Comparison of ENCODE assay signal across 8 cellular contexts in genomic region chr3:49021213-49021812, GRCh38. TPM values are rescaled to one million over a fixed set of nuclear protein-coding genes. Genes with fewer than 3 reads are reported as not detected.
DNase-seq lines count a peak whose midpoint lies in the region; ATAC-seq and TF ChIP-seq lines count a peak whose summit lies in the region.

No MANE protein-coding gene starts in this region.

- H3K4me3 ChIP-seq in kidney epithelial cell (ENCODE audit: low read depth, low read length) = peak overlapping the region; percentile 88

- H3K27me3 ChIP-seq in kidney epithelial cell (ENCODE audit: control insufficient read depth, insufficient read depth, low read length) = no peaks in the 10 kb centered on the region

- peak; percentile 53 for ATAC-seq in HG03432 (IDR thresholded peaks at IDR 0.05; ENCODE audit: unreplicated experiment)

- TF ChIP-seq POLR2A in GM19193 (IDR thresholded peaks at IDR 0.05; ENCODE audit: extremely low read depth, insufficient read depth, insufficient read length) = peak; percentile 100

- H3K36me3 ChIP-seq in kidney epithelial cell (ENCODE audit: control insufficient read depth, insufficient read depth, low read length) = peaks cover 4% of the 10 kb centered on the region

- TF ChIP-seq CTCF in kidney epithelial cell (IDR thresholded peaks at IDR 0.05; ENCODE audit: insufficient read depth, low read length, poor library complexity, severe bottlenecking) = no peak

- peak; percentile 98 for DNase-seq in Ammon's horn (ENCODE audit: low spot score)
- DNase-seq in NCI-H460 (ENCODE audit: extremely low read depth, low read depth) = peak; percentile 96
- peak; percentile 96 for DNase-seq in activated CD4-positive, alpha-beta T cell treated with anti-CD3 and anti-CD28 coated beads for 1 hour
- DNase-seq in cerebellum (ENCODE audit: low spot score) = peak; percentile 98
- peak; percentile 82 for DNase-seq in kidney epithelial cell (ENCODE audit: low read depth)
- DNase-seq in stimulated activated CD4-positive, alpha-beta T cell treated with anti-CD3 and anti-CD28 coated beads, Interleukin-15, amount 100 ng/mL, for 24 hours = peak; percentile 100

RNA-seq across cellular contexts. Expression of gene NDUFAF3, which starts 0.6 kb away (rescaled TPM):
- total RNA-seq in NCI-H460 (2014; rRNA removed; shearing (Covaris generic)) = 81.5 and 103 TPM in 2 replicates
- 104 and 123 TPM in 2 replicates for polyA plus RNA-seq in NCI-H460 (2014; cell fraction: nucleus; rRNA removed)
- 26.8 TPM for total RNA-seq in cerebellum
- 102 and 145 TPM in 2 replicates for total RNA-seq in kidney epithelial cell

RNA-seq across cellular contexts. Expression of gene DALRD3, which starts 2.9 kb away (rescaled TPM):
- total RNA-seq in NCI-H460 (2014; rRNA removed; shearing (Covaris generic)) = 29.7 and 36.8 TPM in 2 replicates
- polyA plus RNA-seq in NCI-H460 (2014; cell fraction: nucleus; rRNA removed) = 74.2 and 89.7 TPM in 2 replicates
- 37.2 TPM for total RNA-seq in cerebellum
- 55.2 and 61.0 TPM in 2 replicates for total RNA-seq in kidney epithelial cell

RNA-seq across cellular contexts. Expression of gene IMPDH2, which starts 7.9 kb away (rescaled TPM):
- 496 and 547 TPM in 2 replicates for total RNA-seq in NCI-H460 (2014; rRNA removed; shearing (Covaris generic))
- polyA plus RNA-seq in NCI-H460 (2014; cell fraction: nucleus; rRNA removed) = 290 and 370 TPM in 2 replicates
- total RNA-seq in cerebellum = 134 TPM
- total RNA-seq in kidney epithelial cell = 127 and 177 TPM in 2 replicates

RNA-seq across cellular contexts. Expression of gene WDR6, which starts 14.1 kb away (rescaled TPM):
- 27.8 and 28.2 TPM in 2 replicates for total RNA-seq in NCI-H460 (2014; rRNA removed; shearing (Covaris generic))
- polyA plus RNA-seq in NCI-H460 (2014; cell fraction: nucleus; rRNA removed) = 157 and 174 TPM in 2 replicates
- 79.4 TPM for total RNA-seq in cerebellum
- total RNA-seq in kidney epithelial cell = 124 and 135 TPM in 2 replicates

RNA-seq across cellular contexts. Expression of gene P4HTM, which starts 31.3 kb away (rescaled TPM):
- total RNA-seq in NCI-H460 (2014; rRNA removed; shearing (Covaris generic)) = 43.0 and 45.8 TPM in 2 replicates
- 119 and 126 TPM in 2 replicates for polyA plus RNA-seq in NCI-H460 (2014; cell fraction: nucleus; rRNA removed)
- total RNA-seq in cerebellum (44.4 TPM), kidney epithelial cell (29.0 and 43.2 TPM in 2 replicates)

Comparison
In these comparisons a context has a peak if more than half of its experiments do, and no peak if none do; other contexts are left out.
1. Peak in every context shown above with its lines: DNase-seq, ATAC-seq and H3K4me3 ChIP-seq.